Comparison of ENCODE assay signal across 1 cellular context in genomic region chr16:58502217-58502921, GRCh38.
TF ChIP-seq lines count a peak whose summit lies in the region.

No MANE protein-coding gene starts in this region.

TF ChIP-seq in GM23338, 12 proteins besides CTCF, POLR2A, EP300 and RAD21 (continued from another document):
- TF ChIP-seq, protein P1, sequence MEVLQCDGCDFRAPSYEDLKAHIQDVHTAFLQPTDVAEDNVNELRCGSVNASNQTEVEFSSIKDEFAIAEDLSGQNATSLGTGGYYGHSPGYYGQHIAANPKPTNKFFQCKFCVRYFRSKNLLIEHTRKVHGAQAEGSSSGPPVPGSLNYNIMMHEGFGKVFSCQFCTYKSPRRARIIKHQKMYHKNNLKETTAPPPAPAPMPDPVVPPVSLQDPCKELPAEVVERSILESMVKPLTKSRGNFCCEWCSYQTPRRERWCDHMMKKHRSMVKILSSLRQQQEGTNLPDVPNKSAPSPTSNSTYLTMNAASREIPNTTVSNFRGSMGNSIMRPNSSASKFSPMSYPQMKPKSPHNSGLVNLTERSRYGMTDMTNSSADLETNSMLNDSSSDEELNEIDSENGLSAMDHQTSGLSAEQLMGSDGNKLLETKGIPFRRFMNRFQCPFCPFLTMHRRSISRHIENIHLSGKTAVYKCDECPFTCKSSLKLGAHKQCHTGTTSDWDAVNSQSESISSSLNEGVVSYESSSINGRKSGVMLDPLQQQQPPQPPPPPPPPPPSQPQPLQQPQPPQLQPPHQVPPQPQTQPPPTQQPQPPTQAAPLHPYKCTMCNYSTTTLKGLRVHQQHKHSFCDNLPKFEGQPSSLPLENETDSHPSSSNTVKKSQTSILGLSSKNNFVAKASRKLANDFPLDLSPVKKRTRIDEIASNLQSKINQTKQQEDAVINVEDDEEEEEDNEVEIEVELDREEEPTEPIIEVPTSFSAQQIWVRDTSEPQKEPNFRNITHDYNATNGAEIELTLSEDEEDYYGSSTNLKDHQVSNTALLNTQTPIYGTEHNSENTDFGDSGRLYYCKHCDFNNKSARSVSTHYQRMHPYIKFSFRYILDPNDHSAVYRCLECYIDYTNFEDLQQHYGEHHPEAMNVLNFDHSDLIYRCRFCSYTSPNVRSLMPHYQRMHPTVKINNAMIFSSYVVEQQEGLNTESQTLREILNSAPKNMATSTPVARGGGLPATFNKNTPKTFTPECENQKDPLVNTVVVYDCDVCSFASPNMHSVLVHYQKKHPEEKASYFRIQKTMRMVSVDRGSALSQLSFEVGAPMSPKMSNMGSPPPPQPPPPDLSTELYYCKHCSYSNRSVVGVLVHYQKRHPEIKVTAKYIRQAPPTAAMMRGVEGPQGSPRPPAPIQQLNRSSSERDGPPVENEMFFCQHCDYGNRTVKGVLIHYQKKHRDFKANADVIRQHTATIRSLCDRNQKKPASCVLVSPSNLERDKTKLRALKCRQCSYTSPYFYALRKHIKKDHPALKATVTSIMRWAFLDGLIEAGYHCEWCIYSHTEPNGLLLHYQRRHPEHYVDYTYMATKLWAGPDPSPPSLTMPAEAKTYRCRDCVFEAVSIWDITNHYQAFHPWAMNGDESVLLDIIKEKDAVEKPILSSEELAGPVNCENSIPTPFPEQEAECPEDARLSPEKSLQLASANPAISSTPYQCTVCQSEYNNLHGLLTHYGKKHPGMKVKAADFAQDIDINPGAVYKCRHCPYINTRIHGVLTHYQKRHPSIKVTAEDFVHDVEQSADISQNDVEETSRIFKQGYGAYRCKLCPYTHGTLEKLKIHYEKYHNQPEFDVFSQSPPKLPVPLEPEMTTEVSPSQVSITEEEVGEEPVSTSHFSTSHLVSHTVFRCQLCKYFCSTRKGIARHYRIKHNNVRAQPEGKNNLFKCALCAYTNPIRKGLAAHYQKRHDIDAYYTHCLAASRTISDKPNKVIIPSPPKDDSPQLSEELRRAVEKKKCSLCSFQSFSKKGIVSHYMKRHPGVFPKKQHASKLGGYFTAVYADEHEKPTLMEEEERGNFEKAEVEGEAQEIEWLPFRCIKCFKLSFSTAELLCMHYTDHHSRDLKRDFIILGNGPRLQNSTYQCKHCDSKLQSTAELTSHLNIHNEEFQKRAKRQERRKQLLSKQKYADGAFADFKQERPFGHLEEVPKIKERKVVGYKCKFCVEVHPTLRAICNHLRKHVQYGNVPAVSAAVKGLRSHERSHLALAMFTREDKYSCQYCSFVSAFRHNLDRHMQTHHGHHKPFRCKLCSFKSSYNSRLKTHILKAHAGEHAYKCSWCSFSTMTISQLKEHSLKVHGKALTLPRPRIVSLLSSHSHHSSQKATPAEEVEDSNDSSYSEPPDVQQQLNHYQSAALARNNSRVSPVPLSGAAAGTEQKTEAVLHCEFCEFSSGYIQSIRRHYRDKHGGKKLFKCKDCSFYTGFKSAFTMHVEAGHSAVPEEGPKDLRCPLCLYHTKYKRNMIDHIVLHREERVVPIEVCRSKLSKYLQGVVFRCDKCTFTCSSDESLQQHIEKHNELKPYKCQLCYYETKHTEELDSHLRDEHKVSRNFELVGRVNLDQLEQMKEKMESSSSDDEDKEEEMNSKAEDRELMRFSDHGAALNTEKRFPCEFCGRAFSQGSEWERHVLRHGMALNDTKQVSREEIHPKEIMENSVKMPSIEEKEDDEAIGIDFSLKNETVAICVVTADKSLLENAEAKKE (CRISPR knock-in tag; IDR thresholded peaks at IDR 0.05), result no peak
- TF ChIP-seq POLR2AphosphoS5 (IDR thresholded peaks at IDR 0.05; ENCODE audit: low read depth) (no peak), ZNF114 (CRISPR knock-in tag; IDR thresholded peaks at IDR 0.05) (no peak), STAT1 (IDR thresholded peaks at IDR 0.05; ENCODE audit: unreplicated experiment) (no peak), JUNB (IDR thresholded peaks at IDR 0.05; ENCODE audit: unreplicated experiment) (no peak), EZH2phosphoT487 (IDR thresholded peaks at IDR 0.05; ENCODE audit: unreplicated experiment) (no peak), CREB1 (CRISPR knock-in tag; IDR thresholded peaks at IDR 0.05; ENCODE audit: low read depth) (no peak)
- TF ChIP-seq, protein P2, sequence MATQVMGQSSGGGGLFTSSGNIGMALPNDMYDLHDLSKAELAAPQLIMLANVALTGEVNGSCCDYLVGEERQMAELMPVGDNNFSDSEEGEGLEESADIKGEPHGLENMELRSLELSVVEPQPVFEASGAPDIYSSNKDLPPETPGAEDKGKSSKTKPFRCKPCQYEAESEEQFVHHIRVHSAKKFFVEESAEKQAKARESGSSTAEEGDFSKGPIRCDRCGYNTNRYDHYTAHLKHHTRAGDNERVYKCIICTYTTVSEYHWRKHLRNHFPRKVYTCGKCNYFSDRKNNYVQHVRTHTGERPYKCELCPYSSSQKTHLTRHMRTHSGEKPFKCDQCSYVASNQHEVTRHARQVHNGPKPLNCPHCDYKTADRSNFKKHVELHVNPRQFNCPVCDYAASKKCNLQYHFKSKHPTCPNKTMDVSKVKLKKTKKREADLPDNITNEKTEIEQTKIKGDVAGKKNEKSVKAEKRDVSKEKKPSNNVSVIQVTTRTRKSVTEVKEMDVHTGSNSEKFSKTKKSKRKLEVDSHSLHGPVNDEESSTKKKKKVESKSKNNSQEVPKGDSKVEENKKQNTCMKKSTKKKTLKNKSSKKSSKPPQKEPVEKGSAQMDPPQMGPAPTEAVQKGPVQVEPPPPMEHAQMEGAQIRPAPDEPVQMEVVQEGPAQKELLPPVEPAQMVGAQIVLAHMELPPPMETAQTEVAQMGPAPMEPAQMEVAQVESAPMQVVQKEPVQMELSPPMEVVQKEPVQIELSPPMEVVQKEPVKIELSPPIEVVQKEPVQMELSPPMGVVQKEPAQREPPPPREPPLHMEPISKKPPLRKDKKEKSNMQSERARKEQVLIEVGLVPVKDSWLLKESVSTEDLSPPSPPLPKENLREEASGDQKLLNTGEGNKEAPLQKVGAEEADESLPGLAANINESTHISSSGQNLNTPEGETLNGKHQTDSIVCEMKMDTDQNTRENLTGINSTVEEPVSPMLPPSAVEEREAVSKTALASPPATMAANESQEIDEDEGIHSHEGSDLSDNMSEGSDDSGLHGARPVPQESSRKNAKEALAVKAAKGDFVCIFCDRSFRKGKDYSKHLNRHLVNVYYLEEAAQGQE (IDR thresholded peaks at IDR 0.05; ENCODE audit: unreplicated experiment), result no peak
- TF ChIP-seq, protein P3, sequence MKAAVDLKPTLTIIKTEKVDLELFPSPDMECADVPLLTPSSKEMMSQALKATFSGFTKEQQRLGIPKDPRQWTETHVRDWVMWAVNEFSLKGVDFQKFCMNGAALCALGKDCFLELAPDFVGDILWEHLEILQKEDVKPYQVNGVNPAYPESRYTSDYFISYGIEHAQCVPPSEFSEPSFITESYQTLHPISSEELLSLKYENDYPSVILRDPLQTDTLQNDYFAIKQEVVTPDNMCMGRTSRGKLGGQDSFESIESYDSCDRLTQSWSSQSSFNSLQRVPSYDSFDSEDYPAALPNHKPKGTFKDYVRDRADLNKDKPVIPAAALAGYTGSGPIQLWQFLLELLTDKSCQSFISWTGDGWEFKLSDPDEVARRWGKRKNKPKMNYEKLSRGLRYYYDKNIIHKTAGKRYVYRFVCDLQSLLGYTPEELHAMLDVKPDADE (IDR thresholded peaks at IDR 0.05), result no peak
TF ChIP-seq in GM23338: peak in this region for 0.
